In genomic region chr9:70954126-70954525, GRCh38 we compare ENCODE assay signal across 10 cellular contexts.
A peak's percentile ranks its signal among the peaks of the same experiment; 100 is the strongest.
DNase-seq lines count a peak whose midpoint lies in the region; ATAC-seq and TF ChIP-seq lines count a peak whose summit lies in the region.
"Had no signal": no experiment of that assay in that cellular context is flagged by ENCODE, and none has a peak within 500 bp of the region (broad histone marks: within the 10 kb centered on the region; RNA-seq: fewer than 3 reads in every experiment).

No MANE protein-coding gene starts in this region.

- no peak for TF ChIP-seq POLR2A in breast epithelium (IDR thresholded peaks at IDR 0.05)

- no peaks in the 10 kb centered on the region for H3K9me3 ChIP-seq in breast epithelium
- H3K9me3 ChIP-seq in psoas muscle = no peaks in the 10 kb centered on the region

- CTCF ChIA-PET in MCF 10A (lab: Yijun Ruan, JAX) = interaction anchor here (0.6 to 0.9 kb wide), 3 partner anchors 314 to 529 kb away, joined by 3 to 5 read pairs (median 3); no protein-coding TSS in a partner anchor

- no peaks in the 10 kb centered on the region for H3K36me3 ChIP-seq in breast epithelium
- no peaks in the 10 kb centered on the region for H3K36me3 ChIP-seq in psoas muscle (ENCODE audit: insufficient read depth in 1 of 2, low read depth in 1 of 2)

- intact Hi-C loops in MCF 10A (cut with micrococcal nuclease) = no loop called here
- intact Hi-C loops in breast epithelium (cut with DNase I; ENCODE audit: low total_unique reads) = no loop called here
- intact Hi-C loops in left ventricle myocardium superior (cut with micrococcal nuclease) = no loop called here
- intact Hi-C loops in psoas muscle (cut with DNase I) = no loop called here

- H3K4me1 ChIP-seq in breast epithelium (no peaks in the 10 kb centered on the region), psoas muscle (no peaks in the 10 kb centered on the region)

- H3K36me3 Mint-ChIP-seq in MCF 10A (ENCODE audit: insufficient read depth, unreplicated experiment) = no peaks in the 10 kb centered on the region

- POLR2A ChIA-PET in MCF 10A (lab: Yijun Ruan, JAX) = interaction anchor here (0.8 kb wide), 1 partner anchor 8 kb away, joined by 4 read pairs; no protein-coding TSS in a partner anchor

- H3K27ac Mint-ChIP-seq in MCF 10A (ENCODE audit: low read depth, unreplicated experiment) = no peak overlapping the region

- peak; percentile 8 for DNase-seq in MCF 10A (ENCODE audit: unreplicated experiment)
- no peak for DNase-seq in breast epithelium (ENCODE audit: low spot score in 2 of 2)
- DNase-seq in amniotic epithelial cell (ENCODE audit: low read depth) = peak; percentile 94
- peak; percentile 38 for DNase-seq in iPS DF 4.7 (ENCODE audit: extremely low read depth, low spot score)
- no peak for DNase-seq in left ventricle myocardium superior
- DNase-seq in psoas muscle = no peak
- DNase-seq: NCI-H1930 had no signal

- BruUV-seq in MCF 10A (replicated peaks; lab: Mats Ljungman, UMichigan) = no TSS peak

- H3K27me3 ChIP-seq in breast epithelium = no peaks in the 10 kb centered on the region
- no peaks in the 10 kb centered on the region for H3K27me3 ChIP-seq in psoas muscle (ENCODE audit: insufficient read depth in 3 of 3, low read length in 2 of 3)

- no peak for TF ChIP-seq CTCF in MCF 10A (IDR thresholded peaks at IDR 0.05; ENCODE audit: unreplicated experiment)
- no peak for TF ChIP-seq CTCF in breast epithelium (IDR thresholded peaks at IDR 0.05)
- TF ChIP-seq CTCF in psoas muscle (IDR thresholded peaks at IDR 0.05) = no peak

- ATAC-seq in HG02938 (IDR thresholded peaks at IDR 0.05; ENCODE audit: unreplicated experiment) (no peak), left ventricle myocardium superior (no peak), HG02610 (IDR thresholded peaks at IDR 0.05; ENCODE audit: unreplicated experiment) (no peak), psoas muscle (no peak)

- H3K9me3 Mint-ChIP-seq in MCF 10A (ENCODE audit: unreplicated experiment) = no peaks in the 10 kb centered on the region

- WGBS in psoas muscle, 3 donors = 48 to 64% (median 57%) methylated on average over 1 of the region's 1 CpG

- H3K27me3 Mint-ChIP-seq in MCF 10A (ENCODE audit: insufficient read depth, unreplicated experiment) = no peaks in the 10 kb centered on the region

- peaks cover 14% of the 10 kb centered on the region for H3K4me1 Mint-ChIP-seq in MCF 10A (ENCODE audit: insufficient read depth, unreplicated experiment)

- no peak overlapping the region for H3K4me3 ChIP-seq in breast epithelium
- no peak overlapping the region for H3K4me3 ChIP-seq in psoas muscle
- H3K4me3 ChIP-seq: SK-N-MC had no signal

- H3K4me3 Mint-ChIP-seq in MCF 10A (ENCODE audit: unreplicated experiment) = no peak overlapping the region

- no peak overlapping the region for H3K27ac ChIP-seq in breast epithelium
- no peak overlapping the region for H3K27ac ChIP-seq in psoas muscle
- H3K27ac ChIP-seq: SK-N-MC had no signal

Comparison
In these comparisons a context has a peak if more than half of its experiments do, and no peak if none do; other contexts are left out.
1. DNase-seq: peak in MCF 10A (single experiment), amniotic epithelial cell (single experiment) and iPS DF 4.7 (single experiment); none in breast epithelium (0 of 2), left ventricle myocardium superior (single experiment) and psoas muscle (0 of 2).